Comparison of ENCODE assay signal across 8 cellular contexts in genomic region chr17:60641810-60642220, GRCh38.
A peak's percentile ranks its signal among the peaks of the same experiment; 100 is the strongest.
DNase-seq lines count a peak whose midpoint lies in the region; ATAC-seq and TF ChIP-seq lines count a peak whose summit lies in the region.

No MANE protein-coding gene starts in this region.

- DNase-seq in activated gamma-delta T cell treated with Interleukin-2 at 50 U/mL for 16 hours = peak; percentile 18
- DNase-seq in activated gamma-delta T cell (lab: John Stamatoyannopoulos, UW) = no peak
- peak; percentile 79 for DNase-seq in NCI-H1092 (lab: John Stamatoyannopoulos, UW)
- DNase-seq in SK-N-MC (ENCODE audit: low read depth, low spot score) = peak; percentile 65
- DNase-seq in astrocyte of the spinal cord (ENCODE audit: low read depth, low spot score) = peak; percentile 84
- DNase-seq in iPS DF 4.7 (ENCODE audit: extremely low read depth, low spot score) = peak; percentile 41
- peak; percentile 74 for DNase-seq in smooth muscle cell of the brain vasculature (ENCODE audit: low read depth, low spot score)

- peak; percentile 60 for TF ChIP-seq CTCF in astrocyte of the spinal cord (IDR thresholded peaks at IDR 0.05; ENCODE audit: low read depth, low read length)

- no peak overlapping the region for H3K27ac ChIP-seq in SK-N-MC

- H3K4me3 ChIP-seq in SK-N-MC (no peak overlapping the region), astrocyte of the spinal cord (ENCODE audit: low read depth, low read length) (no peak overlapping the region)

- no peaks in the 10 kb centered on the region; the same call in 1 of the 2 replicates for H3K36me3 ChIP-seq in SK-N-MC (ENCODE audit: insufficient read depth, low read length)

- no peak for ATAC-seq in HG03378 (IDR thresholded peaks at IDR 0.05; ENCODE audit: unreplicated experiment)

- peak overlapping the region; percentile 12 for H3K9ac ChIP-seq in SK-N-MC (ENCODE audit: insufficient read length)

- in situ Hi-C loops in astrocyte of the spinal cord (cut with HindIII; ENCODE audit: low sequenced_read_pairs) = no loop called here

- no peaks in the 10 kb centered on the region for H3K9me3 ChIP-seq in SK-N-MC (ENCODE audit: low read depth, low read length)
